ENCODE assay signal across 23 cellular contexts in the genomic region with DNA sequence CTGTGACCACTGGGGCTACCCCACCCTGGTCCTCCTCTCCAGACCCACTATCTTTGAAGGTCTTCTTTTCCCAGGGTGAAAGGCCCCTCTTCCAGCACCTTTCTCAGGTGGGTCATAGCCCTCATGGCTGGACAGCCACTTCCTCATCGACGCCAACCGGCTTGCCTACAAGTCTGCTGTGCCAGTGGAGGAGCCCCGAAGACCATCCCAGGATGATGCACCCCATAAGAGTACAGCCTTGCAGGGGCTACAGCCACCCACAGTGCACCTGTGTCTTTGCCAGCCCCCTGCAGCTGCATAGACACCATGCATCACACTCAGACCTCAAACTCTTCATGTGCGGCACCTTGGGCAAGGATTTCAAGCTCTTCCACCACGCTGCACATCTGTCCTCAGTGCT.
A peak's percentile ranks its signal among the peaks of the same experiment; 100 is the strongest.
DNase-seq lines count a peak whose midpoint lies in the region; ATAC-seq and TF ChIP-seq lines count a peak whose summit lies in the region.
"Had no signal": no experiment of that assay in that cellular context is flagged by ENCODE, and none has a peak within 500 bp of the region (broad histone marks: within the 10 kb centered on the region; RNA-seq: fewer than 3 reads in every experiment).

No MANE protein-coding gene starts in this region.

- POLR2A ChIA-PET in OCI-LY7 (lab: Charles Lee), result interaction anchor here (0.6 to 1.5 kb wide), 4 partner anchors 16 to 741 kb away, joined by 3 to 5 read pairs (median 4); no protein-coding TSS in a partner anchor

- no peak overlapping the region for H3K27ac ChIP-seq in CD4-positive, CD25-positive, alpha-beta regulatory T cell (ENCODE audit: insufficient read depth, low read length, poor library complexity, severe bottlenecking)
- no peak overlapping the region for H3K27ac ChIP-seq in OCI-LY7 (ENCODE audit: low read depth, low read length, poor library complexity, severe bottlenecking)
- no peak overlapping the region for H3K27ac ChIP-seq in lower lobe of right lung
- no peak overlapping the region for H3K27ac ChIP-seq in GM23248
- H3K27ac ChIP-seq: C4-2B had no signal

- H3K27ac Mint-ChIP-seq in activated CD8-positive, alpha-beta memory T cell treated with anti-CD3 and anti-CD28 coated beads, Interleukin-2, amount 10 ng/mL, durations not matched to agents 7 days and 5 days, result peak overlapping the region; percentile 83
- H3K27ac Mint-ChIP-seq in CD4-positive, CD25-positive, alpha-beta regulatory T cell, result peak overlapping the region in 2 of 3 donors; percentile 31 to 89
- H3K27ac Mint-ChIP-seq in immature natural killer cell, result peak overlapping the region in 3 of 6 donors; percentile 91 to 94 (median 93)

- H3K4me2 ChIP-seq in OCI-LY7 (ENCODE audit: low read length) (no peak overlapping the region), GM23248 (ENCODE audit: unreplicated experiment) (no peak overlapping the region)
- H3K4me2 ChIP-seq: SK-N-SH had no signal

- no peaks in the 10 kb centered on the region for H3K27me3 ChIP-seq in CD4-positive, CD25-positive, alpha-beta regulatory T cell (ENCODE audit: control insufficient read depth, insufficient read depth, low read length)
- H3K27me3 ChIP-seq in lower lobe of right lung (ENCODE audit: low read depth) (no peaks in the 10 kb centered on the region), GM23248 (replicated peaks; ENCODE audit: insufficient read depth) (0 out of 2 replicates have a peak, but pooled peaks cover 3% of the 10 kb centered on the region)

- WGBS in GM23248 (ENCODE audit: low coverage in 1 of 2, low lambda C conversion rate in 2 of 2, missing lambda C conversion rate in 2 of 2), 2 experiments, result 68 to 73% methylated on average over 6 of the region's 6 CpGs

- H3K36me3 Mint-ChIP-seq in activated CD8-positive, alpha-beta memory T cell treated with anti-CD3 and anti-CD28 coated beads, Interleukin-2, amount 10 ng/mL, durations not matched to agents 7 days and 5 days, result peaks cover 9% of the 10 kb centered on the region
- H3K36me3 Mint-ChIP-seq in CD4-positive, CD25-positive, alpha-beta regulatory T cell, result no peaks in the 10 kb centered on the region
- no peaks in the 10 kb centered on the region for H3K36me3 Mint-ChIP-seq in immature natural killer cell

- no peaks in the 10 kb centered on the region for H3K36me3 ChIP-seq in CD4-positive, CD25-positive, alpha-beta regulatory T cell (ENCODE audit: control insufficient read depth, insufficient read depth, low read length)
- H3K36me3 ChIP-seq in OCI-LY7 (ENCODE audit: insufficient read depth, low read length) (no peaks in the 10 kb centered on the region), lower lobe of right lung (no peaks in the 10 kb centered on the region), GM23248 (ENCODE audit: low read depth) (no peaks in the 10 kb centered on the region)
- H3K36me3 ChIP-seq: HAP-1 had no signal

- peaks cover 23% of the 10 kb centered on the region for H3F3A ChIP-seq in GM23248 (ENCODE audit: insufficient read depth)

- ATAC-seq in activated CD8-positive, alpha-beta memory T cell treated with anti-CD3 and anti-CD28 coated beads, Interleukin-2, amount 10 ng/mL, durations not matched to agents 7 days and 5 days, result no peak
- ATAC-seq in CD4-positive, CD25-positive, alpha-beta regulatory T cell (ENCODE audit: low read depth in 2 of 2), result no peak
- no peak for ATAC-seq in lower lobe of right lung
- ATAC-seq: Panc1 had no signal

- intact Hi-C loops in OCI-LY7 (cut with micrococcal nuclease; ENCODE audit: unreplicated experiment), result loop anchor here (5.0 kb wide), 3 partner anchors 44 to 174 kb away; partner anchors contain the start of genes KIAA0825 and SLF1
- intact Hi-C loops in lower lobe of right lung (cut with DNase I), result no loop called here

- H3K9me3 Mint-ChIP-seq in activated CD8-positive, alpha-beta memory T cell treated with anti-CD3 and anti-CD28 coated beads, Interleukin-2, amount 10 ng/mL, durations not matched to agents 7 days and 5 days (ENCODE audit: low read depth), result no peaks in the 10 kb centered on the region
- H3K9me3 Mint-ChIP-seq in CD4-positive, CD25-positive, alpha-beta regulatory T cell, result peaks cover 0 to 1% (median 0%) of the 10 kb centered on the region in 7 donors
- no peaks in the 10 kb centered on the region for H3K9me3 Mint-ChIP-seq in immature natural killer cell

- H3K27me3 Mint-ChIP-seq in activated CD8-positive, alpha-beta memory T cell treated with anti-CD3 and anti-CD28 coated beads, Interleukin-2, amount 10 ng/mL, durations not matched to agents 7 days and 5 days, result peaks cover 3% of the 10 kb centered on the region
- no peaks in the 10 kb centered on the region for H3K27me3 Mint-ChIP-seq in CD4-positive, CD25-positive, alpha-beta regulatory T cell
- peaks cover 0 to 2% (median 0%) of the 10 kb centered on the region in 3 donors for H3K27me3 Mint-ChIP-seq in immature natural killer cell (ENCODE audit: low read depth in 3 of 3)

- H3K4me3 Mint-ChIP-seq in activated CD8-positive, alpha-beta memory T cell treated with anti-CD3 and anti-CD28 coated beads, Interleukin-2, amount 10 ng/mL, durations not matched to agents 7 days and 5 days, result no peak overlapping the region
- no peak overlapping the region for H3K4me3 Mint-ChIP-seq in CD4-positive, CD25-positive, alpha-beta regulatory T cell
- no peak overlapping the region for H3K4me3 Mint-ChIP-seq in immature natural killer cell

- peaks cover 37% of the 10 kb centered on the region for H3K4me1 ChIP-seq in CD4-positive, CD25-positive, alpha-beta regulatory T cell (ENCODE audit: control insufficient read depth, insufficient read depth, low read length, poor library complexity, severe bottlenecking)
- H3K4me1 ChIP-seq in OCI-LY7 (ENCODE audit: insufficient read depth, low read length, poor library complexity, severe bottlenecking) (peaks cover 46% of the 10 kb centered on the region), lower lobe of right lung (no peaks in the 10 kb centered on the region), GM23248 (ENCODE audit: insufficient read depth) (peaks cover 24% of the 10 kb centered on the region)
- H3K4me1 ChIP-seq: HAP-1 had no signal

- no peak for TF ChIP-seq CTCF in OCI-LY7 (conservative IDR thresholded peaks at IDR 0.05; ENCODE audit: low read length)
- TF ChIP-seq CTCF in lower lobe of right lung (IDR thresholded peaks at IDR 0.05), result no peak

- no peak overlapping the region for H3K9ac ChIP-seq in GM23248
- H3K9ac ChIP-seq: SK-N-SH had no signal

- in situ Hi-C loops in GM23248 (cut with MboI), result no loop called here

- CTCF ChIA-PET in activated CD8-positive, alpha-beta memory T cell treated with anti-CD3 and anti-CD28 coated beads, Interleukin-2, amount 10 ng/mL, durations not matched to agents 7 days and 5 days (lab: Charles Lee), result interaction anchor here (0.5 kb wide), 1 partner anchor 1210 kb away, joined by 4 read pairs; no protein-coding TSS in a partner anchor
- CTCF ChIA-PET in OCI-LY7 (lab: Charles Lee; ENCODE audit: unreplicated experiment), result no interaction called here

- H3K79me2 ChIP-seq in OCI-LY7 (ENCODE audit: insufficient read depth, low read depth, low read length) (no peaks in the 10 kb centered on the region), GM23248 (ENCODE audit: insufficient read depth) (no peaks in the 10 kb centered on the region)

- no peaks in the 10 kb centered on the region for H4K20me1 ChIP-seq in OCI-LY7 (ENCODE audit: insufficient read depth, low read length)
- no peaks in the 10 kb centered on the region for H4K20me1 ChIP-seq in GM23248 (ENCODE audit: insufficient read depth)

- no peaks in the 10 kb centered on the region for H3K9me3 ChIP-seq in CD4-positive, CD25-positive, alpha-beta regulatory T cell (ENCODE audit: control insufficient read depth in 2 of 2, low read length in 2 of 2)
- no peaks in the 10 kb centered on the region for H3K9me3 ChIP-seq in OCI-LY7 (ENCODE audit: low read length)
- no peaks in the 10 kb centered on the region for H3K9me3 ChIP-seq in lower lobe of right lung
- H3K9me3 ChIP-seq in GM23248 (ENCODE audit: low read depth), result no peaks in the 10 kb centered on the region
- H3K9me3 ChIP-seq: HAP-1, SK-N-SH had no signal

- H2AFZ ChIP-seq in OCI-LY7 (ENCODE audit: low read length) (peak overlapping the region; percentile 93; the same call in 1 of the 2 replicates), GM23248 (no peak overlapping the region)

- H3K9me2 ChIP-seq in OCI-LY7 (ENCODE audit: insufficient read depth, low read length) (no peaks in the 10 kb centered on the region), GM23248 (ENCODE audit: insufficient read depth) (no peaks in the 10 kb centered on the region)
- H3K9me2 ChIP-seq: SK-N-SH had no signal

- no peak for DNase-seq in activated CD8-positive, alpha-beta memory T cell treated with anti-CD3 and anti-CD28 coated beads, Interleukin-2, amount 10 ng/mL, durations not matched to agents 7 days and 5 days
- no peak for DNase-seq in activated CD8-positive, alpha-beta memory T cell treated with anti-CD3 and anti-CD28 coated beads, Interleukin-2, amount 50 U/mL, for 48 hours
- DNase-seq in CD4-positive, CD25-positive, alpha-beta regulatory T cell, result no peak
- DNase-seq in OCI-LY7 (ENCODE audit: low spot score), result no peak
- DNase-seq in lower lobe of right lung, result peak; percentile 31
- no peak for DNase-seq in immature natural killer cell
- DNase-seq in hypothalamus (lab: John Stamatoyannopoulos, UW), result no peak
- no peak for DNase-seq in GM23248
- DNase-seq: 8988T; DMS53; EL; GF-D8; Karpas-422; MV-4-11; NCI-H1694 treated with DMSO at 0.1 percent for 48 hours; NCI-H510A; NCI-H748 treated with DMSO at 0.1 percent for 48 hours; NK-92 treated with Interleukin-12 subunit alpha and Interleukin-12 subunit beta, amount 100 ng/mL, for 24 hours; SIG-M5; SK-N-SH had no signal

- no peak overlapping the region for H3K4me3 ChIP-seq in CD4-positive, CD25-positive, alpha-beta regulatory T cell (ENCODE audit: low read depth, low read length)
- H3K4me3 ChIP-seq in OCI-LY7 (ENCODE audit: low read depth, low read length, poor library complexity, severe bottlenecking), result no peak overlapping the region
- no peak overlapping the region for H3K4me3 ChIP-seq in lower lobe of right lung
- H3K4me3 ChIP-seq in GM23248, result no peak overlapping the region
- H3K4me3 ChIP-seq: HAP-1 had no signal

- H3K4me1 Mint-ChIP-seq in activated CD8-positive, alpha-beta memory T cell treated with anti-CD3 and anti-CD28 coated beads, Interleukin-2, amount 10 ng/mL, durations not matched to agents 7 days and 5 days, result peaks cover 57% of the 10 kb centered on the region
- peaks cover 8 to 45% (median 28%) of the 10 kb centered on the region in 4 donors for H3K4me1 Mint-ChIP-seq in CD4-positive, CD25-positive, alpha-beta regulatory T cell
- peaks cover 44 to 49% of the 10 kb centered on the region in 2 donors for H3K4me1 Mint-ChIP-seq in immature natural killer cell

- BruUV-seq in OCI-LY7 (replicated peaks; lab: Mats Ljungman, UMichigan), result no TSS peak
